In the genomic region with DNA sequence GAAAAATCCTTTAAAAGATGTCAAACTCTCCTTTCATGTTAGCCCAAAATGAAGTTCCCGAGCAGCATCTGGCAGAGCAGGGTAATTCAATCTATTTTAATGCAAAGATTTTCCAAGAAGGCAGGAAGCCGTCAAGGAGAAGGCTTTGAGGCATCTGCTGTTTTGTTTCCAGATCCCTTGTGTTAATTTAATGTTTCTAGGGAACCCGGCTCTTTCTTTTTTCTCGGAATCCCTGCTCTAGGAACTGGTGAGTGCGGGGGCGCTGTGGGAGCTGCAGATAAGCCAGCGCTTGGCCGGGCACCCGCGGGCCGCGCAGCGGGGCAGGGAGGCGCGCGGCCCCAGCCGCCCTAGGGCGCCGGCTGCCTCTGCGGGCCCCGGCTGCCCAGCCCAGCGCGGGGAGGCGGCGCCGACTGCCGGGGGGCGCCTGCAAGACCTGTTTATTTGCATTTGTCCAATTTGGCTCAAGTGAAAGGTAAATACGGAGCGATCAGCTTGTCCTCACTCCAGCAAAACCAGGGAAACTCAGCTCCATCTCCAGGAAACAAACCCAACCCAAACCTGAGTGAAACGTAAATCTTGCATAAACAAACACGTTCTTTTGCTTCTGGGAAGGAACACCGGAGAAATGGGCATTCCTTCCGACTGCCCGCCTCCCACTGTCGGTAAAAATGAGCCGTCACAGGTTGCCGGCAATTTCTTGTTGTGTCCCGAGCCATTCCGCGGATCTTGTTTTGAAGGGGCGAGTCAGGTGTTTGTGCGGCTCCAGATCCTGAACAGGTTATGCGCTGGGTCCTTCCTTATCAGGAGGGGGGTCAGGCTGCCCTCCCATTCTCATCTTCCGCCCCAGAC, we compare ENCODE assay signal across 1 cellular context.
TF ChIP-seq lines count a peak whose summit lies in the region.

No MANE protein-coding gene starts in this region.

TF ChIP-seq in K562, 482 proteins besides CTCF, POLR2A, EP300 and RAD21 (continued from another document and continues in another):
- TF ChIP-seq, protein P1, sequence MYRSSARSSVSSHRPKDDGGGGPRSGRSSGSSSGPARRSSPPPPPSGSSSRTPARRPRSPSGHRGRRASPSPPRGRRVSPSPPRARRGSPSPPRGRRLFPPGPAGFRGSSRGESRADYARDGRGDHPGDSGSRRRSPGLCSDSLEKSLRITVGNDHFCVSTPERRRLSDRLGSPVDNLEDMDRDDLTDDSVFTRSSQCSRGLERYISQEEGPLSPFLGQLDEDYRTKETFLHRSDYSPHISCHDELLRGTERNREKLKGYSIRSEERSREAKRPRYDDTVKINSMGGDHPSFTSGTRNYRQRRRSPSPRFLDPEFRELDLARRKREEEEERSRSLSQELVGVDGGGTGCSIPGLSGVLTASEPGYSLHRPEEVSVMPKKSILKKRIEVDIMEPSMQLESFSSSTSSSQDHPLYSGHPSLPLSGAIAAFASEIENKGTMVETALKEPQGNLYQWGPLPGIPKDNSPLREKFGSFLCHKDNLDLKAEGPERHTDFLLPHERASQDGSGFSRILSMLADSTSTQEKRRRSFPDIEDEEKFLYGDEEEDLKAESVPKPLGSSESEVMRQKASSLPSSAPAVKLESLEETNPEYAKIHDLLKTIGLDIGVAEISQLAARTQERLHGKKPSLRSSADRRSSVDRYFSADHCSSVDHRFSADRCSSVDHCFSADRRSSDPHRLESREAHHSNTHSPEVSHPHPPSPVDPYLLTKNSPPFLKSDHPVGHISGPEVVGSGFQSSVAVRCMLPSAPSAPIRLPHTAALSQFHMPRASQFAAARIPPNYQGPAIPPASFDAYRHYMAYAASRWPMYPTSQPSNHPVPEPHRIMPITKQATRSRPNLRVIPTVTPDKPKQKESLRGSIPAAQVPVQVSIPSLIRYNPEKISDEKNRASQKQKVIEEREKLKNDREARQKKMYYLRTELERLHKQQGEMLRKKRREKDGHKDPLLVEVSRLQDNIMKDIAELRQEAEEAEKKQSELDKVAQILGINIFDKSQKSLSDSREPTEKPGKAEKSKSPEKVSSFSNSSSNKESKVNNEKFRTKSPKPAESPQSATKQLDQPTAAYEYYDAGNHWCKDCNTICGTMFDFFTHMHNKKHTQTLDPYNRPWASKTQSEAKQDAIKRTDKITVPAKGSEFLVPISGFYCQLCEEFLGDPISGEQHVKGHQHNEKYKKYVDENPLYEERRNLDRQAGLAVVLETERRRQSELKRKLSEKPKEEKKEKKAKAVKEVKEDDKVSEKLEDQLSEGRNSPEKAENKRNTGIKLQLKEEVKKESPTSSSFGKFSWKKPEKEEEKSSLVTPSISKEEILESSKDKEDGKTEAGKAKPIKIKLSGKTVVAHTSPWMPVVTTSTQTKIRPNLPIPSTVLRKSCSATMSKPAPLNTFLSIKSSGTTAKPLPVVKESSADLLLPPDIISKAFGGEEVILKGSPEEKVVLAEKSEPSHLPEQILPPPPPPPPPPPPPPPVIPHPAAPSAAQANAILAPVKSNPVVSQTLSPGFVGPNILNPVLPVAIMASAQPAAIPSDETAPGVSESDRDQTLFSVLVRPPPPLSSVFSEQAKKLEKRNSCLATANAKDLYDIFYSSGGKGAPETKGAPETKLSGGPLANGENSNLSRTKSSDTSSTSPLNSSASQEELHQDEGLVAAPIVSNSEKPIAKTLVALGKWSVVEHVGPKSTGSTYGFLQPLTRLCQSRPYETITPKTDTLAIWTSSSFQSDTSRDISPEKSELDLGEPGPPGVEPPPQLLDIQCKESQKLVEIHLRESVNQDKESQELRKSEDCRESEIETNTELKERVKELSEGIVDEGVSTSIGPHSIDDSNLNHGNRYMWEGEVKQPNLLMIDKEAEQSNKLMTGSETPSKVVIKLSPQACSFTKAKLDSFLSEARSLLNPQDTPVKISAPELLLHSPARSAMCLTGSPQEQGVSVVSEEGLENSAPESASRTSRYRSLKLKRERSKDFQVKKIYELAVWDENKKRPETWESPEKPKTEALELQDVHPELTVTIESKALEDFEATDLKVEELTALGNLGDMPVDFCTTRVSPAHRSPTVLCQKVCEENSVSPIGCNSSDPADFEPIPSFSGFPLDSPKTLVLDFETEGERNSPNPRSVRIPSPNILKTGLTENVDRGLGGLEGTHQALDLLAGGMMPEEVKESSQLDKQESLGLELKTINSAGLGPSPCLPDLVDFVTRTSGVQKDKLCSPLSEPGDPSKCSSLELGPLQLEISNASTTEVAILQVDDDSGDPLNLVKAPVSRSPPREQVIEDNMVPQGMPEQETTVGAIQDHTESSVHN (IDR thresholded peaks at IDR 0.05; ENCODE audit: borderline replicate concordance in 1 of 2, low read depth in 1 of 2), result no peak
- TF ChIP-seq, protein P2, sequence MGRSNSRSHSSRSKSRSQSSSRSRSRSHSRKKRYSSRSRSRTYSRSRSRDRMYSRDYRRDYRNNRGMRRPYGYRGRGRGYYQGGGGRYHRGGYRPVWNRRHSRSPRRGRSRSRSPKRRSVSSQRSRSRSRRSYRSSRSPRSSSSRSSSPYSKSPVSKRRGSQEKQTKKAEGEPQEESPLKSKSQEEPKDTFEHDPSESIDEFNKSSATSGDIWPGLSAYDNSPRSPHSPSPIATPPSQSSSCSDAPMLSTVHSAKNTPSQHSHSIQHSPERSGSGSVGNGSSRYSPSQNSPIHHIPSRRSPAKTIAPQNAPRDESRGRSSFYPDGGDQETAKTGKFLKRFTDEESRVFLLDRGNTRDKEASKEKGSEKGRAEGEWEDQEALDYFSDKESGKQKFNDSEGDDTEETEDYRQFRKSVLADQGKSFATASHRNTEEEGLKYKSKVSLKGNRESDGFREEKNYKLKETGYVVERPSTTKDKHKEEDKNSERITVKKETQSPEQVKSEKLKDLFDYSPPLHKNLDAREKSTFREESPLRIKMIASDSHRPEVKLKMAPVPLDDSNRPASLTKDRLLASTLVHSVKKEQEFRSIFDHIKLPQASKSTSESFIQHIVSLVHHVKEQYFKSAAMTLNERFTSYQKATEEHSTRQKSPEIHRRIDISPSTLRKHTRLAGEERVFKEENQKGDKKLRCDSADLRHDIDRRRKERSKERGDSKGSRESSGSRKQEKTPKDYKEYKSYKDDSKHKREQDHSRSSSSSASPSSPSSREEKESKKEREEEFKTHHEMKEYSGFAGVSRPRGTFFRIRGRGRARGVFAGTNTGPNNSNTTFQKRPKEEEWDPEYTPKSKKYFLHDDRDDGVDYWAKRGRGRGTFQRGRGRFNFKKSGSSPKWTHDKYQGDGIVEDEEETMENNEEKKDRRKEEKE (IDR thresholded peaks at IDR 0.05; ENCODE audit: borderline replicate concordance in 1 of 2, control insufficient read depth in 1 of 2, low read depth in 2 of 2, low read length in 1 of 2), result no peak
- 0 out of 2 replicates have a peak, but pooled peaks have one; percentile 10 for TF ChIP-seq ERF (CRISPR knock-in tag; IDR thresholded peaks at IDR 0.05)
- no peak for TF ChIP-seq MCM3 (IDR thresholded peaks at IDR 0.05)
- no peak for TF ChIP-seq MTA1 (IDR thresholded peaks at IDR 0.05; ENCODE audit: borderline replicate concordance)
- no peak for TF ChIP-seq THAP12 (CRISPR knock-in tag; IDR thresholded peaks at IDR 0.05)
- no peak for TF ChIP-seq OTX1 (CRISPR knock-in tag; IDR thresholded peaks at IDR 0.05)
- TF ChIP-seq TBL1XR1 (IDR thresholded peaks at IDR 0.05; ENCODE audit: low read length in 2 of 2), result peak in 1 of 2 experiments; percentile 93; a peak in 2 of 4 replicates
- TF ChIP-seq BCL6 (CRISPR knock-in tag; IDR thresholded peaks at IDR 0.05), result no peak
- TF ChIP-seq ZNF668 (CRISPR knock-in tag; IDR thresholded peaks at IDR 0.05), result no peak
- peak; percentile 11; the same call in 1 of the 2 replicates for TF ChIP-seq NFRKB (IDR thresholded peaks at IDR 0.05; ENCODE audit: low read depth)
- TF ChIP-seq, protein P3, sequence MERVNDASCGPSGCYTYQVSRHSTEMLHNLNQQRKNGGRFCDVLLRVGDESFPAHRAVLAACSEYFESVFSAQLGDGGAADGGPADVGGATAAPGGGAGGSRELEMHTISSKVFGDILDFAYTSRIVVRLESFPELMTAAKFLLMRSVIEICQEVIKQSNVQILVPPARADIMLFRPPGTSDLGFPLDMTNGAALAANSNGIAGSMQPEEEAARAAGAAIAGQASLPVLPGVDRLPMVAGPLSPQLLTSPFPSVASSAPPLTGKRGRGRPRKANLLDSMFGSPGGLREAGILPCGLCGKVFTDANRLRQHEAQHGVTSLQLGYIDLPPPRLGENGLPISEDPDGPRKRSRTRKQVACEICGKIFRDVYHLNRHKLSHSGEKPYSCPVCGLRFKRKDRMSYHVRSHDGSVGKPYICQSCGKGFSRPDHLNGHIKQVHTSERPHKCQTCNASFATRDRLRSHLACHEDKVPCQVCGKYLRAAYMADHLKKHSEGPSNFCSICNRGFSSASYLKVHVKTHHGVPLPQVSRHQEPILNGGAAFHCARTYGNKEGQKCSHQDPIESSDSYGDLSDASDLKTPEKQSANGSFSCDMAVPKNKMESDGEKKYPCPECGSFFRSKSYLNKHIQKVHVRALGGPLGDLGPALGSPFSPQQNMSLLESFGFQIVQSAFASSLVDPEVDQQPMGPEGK (CRISPR knock-in tag; IDR thresholded peaks at IDR 0.05; ENCODE audit: borderline replicate concordance), result 0 out of 2 replicates have a peak, but pooled peaks have one; percentile 5
- TF ChIP-seq BRD9 (IDR thresholded peaks at IDR 0.05; ENCODE audit: low read depth, partially characterized antibody), result no peak
- no peak for TF ChIP-seq GTF2E2 (tag; IDR thresholded peaks at IDR 0.05)
- TF ChIP-seq GATAD2B (IDR thresholded peaks at IDR 0.05; ENCODE audit: borderline replicate concordance), result peak; percentile 98
- no peak for TF ChIP-seq ZKSCAN8 (CRISPR knock-in tag; IDR thresholded peaks at IDR 0.05)
- no peak for TF ChIP-seq ZNF347 (CRISPR knock-in tag; IDR thresholded peaks at IDR 0.05; ENCODE audit: low read depth)
- TF ChIP-seq PHB (CRISPR knock-in tag; IDR thresholded peaks at IDR 0.05), result no peak
- TF ChIP-seq PTRF (tag; IDR thresholded peaks at IDR 0.05), result no peak
- peak; percentile 45 for TF ChIP-seq PKNOX1 (IDR thresholded peaks at IDR 0.05)
- TF ChIP-seq ESRRA (IDR thresholded peaks at IDR 0.05; ENCODE audit: borderline replicate concordance, low read depth), result no peak
- no peak for TF ChIP-seq ZNF551 (CRISPR knock-in tag; IDR thresholded peaks at IDR 0.05)
- peak; percentile 59; the same call in 1 of the 2 replicates for TF ChIP-seq SMARCE1 (IDR thresholded peaks at IDR 0.05)
- TF ChIP-seq ZFX (CRISPR knock-in tag; IDR thresholded peaks at IDR 0.05), result peak; percentile 32
- no peak for TF ChIP-seq CBX3 (IDR thresholded peaks at IDR 0.05; ENCODE audit: borderline replicate concordance in 1 of 2, low read length in 2 of 2)
- peak; percentile 82 for TF ChIP-seq ZNF589 (CRISPR knock-in tag; IDR thresholded peaks at IDR 0.05; ENCODE audit: low read depth)
- no peak for TF ChIP-seq REST (CRISPR knock-in tag; IDR thresholded peaks at IDR 0.05; ENCODE audit: low read depth)
- peak in 2 of 3 experiments; percentile 50 to 53 for TF ChIP-seq YY1 (IDR thresholded peaks at IDR 0.05; ENCODE audit: borderline replicate concordance in 1 of 3, control insufficient read depth in 1 of 3, extremely low read depth in 1 of 3, insufficient read depth in 3 of 3, insufficient read length in 1 of 3, insufficient replicate concordance in 2 of 3, low read depth in 1 of 3, low read length in 2 of 3)
- 0 out of 2 replicates have a peak, but pooled peaks have one; percentile 48 for TF ChIP-seq HDAC2 (IDR thresholded peaks at IDR 0.05)
- TF ChIP-seq CAMTA2 (CRISPR knock-in tag; conservative IDR thresholded peaks at IDR 0.05), result no peak
- no peak for TF ChIP-seq HDGF (IDR thresholded peaks at IDR 0.05)
- no peak for TF ChIP-seq KDM2B (CRISPR knock-in tag; IDR thresholded peaks at IDR 0.05)
- peak; percentile 49 for TF ChIP-seq KDM5B (IDR thresholded peaks at IDR 0.05; ENCODE audit: insufficient replicate concordance, low read depth, low read length)
- no peak for TF ChIP-seq FOXJ3 (CRISPR knock-in tag; IDR thresholded peaks at IDR 0.05)
- no peak for TF ChIP-seq PYGO2 (tag; IDR thresholded peaks at IDR 0.05)
- no peak for TF ChIP-seq ZNF316 (IDR thresholded peaks at IDR 0.05)
- TF ChIP-seq SMARCB1 (IDR thresholded peaks at IDR 0.05; ENCODE audit: insufficient read length, low read depth), result no peak
